14 cellular contexts compared by ENCODE assay signal in genomic region chr2:19607931-19608762, GRCh38.
DNase-seq lines count a peak whose midpoint lies in the region; ATAC-seq and TF ChIP-seq lines count a peak whose summit lies in the region.
"Had no signal": no experiment of that assay in that cellular context is flagged by ENCODE, and none has a peak within 500 bp of the region (broad histone marks: within the 10 kb centered on the region; RNA-seq: fewer than 3 reads in every experiment).

No MANE protein-coding gene starts in this region.

- intact Hi-C loops in heart left ventricle (cut with DNase I) = no loop called here

- peak overlapping the region; percentile 9 for H3K27ac Mint-ChIP-seq in nephron progenitor cell
- H3K27ac Mint-ChIP-seq: CD8-positive, alpha-beta memory T cell had no signal

- H3K9me3 ChIP-seq in heart left ventricle = no peaks in the 10 kb centered on the region

- peak; percentile 71 for DNase-seq in AG20443 (ENCODE audit: low spot score)
- DNase-seq in NCI-H226 = peak; percentile 58
- DNase-seq in nephron progenitor cell = no peak
- DNase-seq in activated CD8-positive, alpha-beta memory T cell treated with anti-CD3 and anti-CD28 coated beads for 24 hours = no peak
- no peak for DNase-seq in heart left ventricle
- DNase-seq in NK-92 (lab: John Stamatoyannopoulos, UW; ENCODE audit: unreplicated experiment) = no peak
- DNase-seq: activated CD8-positive, alpha-beta memory T cell treated with anti-CD3 and anti-CD28 coated beads, Interleukin-2, amount 50 U/mL, for 4 hours; amniotic stem cell; CD8-positive, alpha-beta memory T cell; left ventricle myocardium inferior; NCI-H146 had no signal

- no peaks in the 10 kb centered on the region for H3K4me1 Mint-ChIP-seq in nephron progenitor cell
- H3K4me1 Mint-ChIP-seq: CD8-positive, alpha-beta memory T cell had no signal

- TF ChIP-seq CTCF in nephron progenitor cell (IDR thresholded peaks at IDR 0.05) = no peak
- no peak for TF ChIP-seq CTCF in heart left ventricle (IDR thresholded peaks at IDR 0.05)

- no peaks in the 10 kb centered on the region for H3K27me3 Mint-ChIP-seq in nephron progenitor cell (ENCODE audit: low read depth, poor library complexity)

- H3K27ac ChIP-seq in heart left ventricle = no peak overlapping the region
- H3K27ac ChIP-seq: left ventricle myocardium inferior had no signal

- no peaks in the 10 kb centered on the region for H3K27me3 ChIP-seq in heart left ventricle

- 73 to 82% (median 78%) methylated on average over 4 of the region's 4 CpGs for WGBS in heart left ventricle, 4 donors

- H3K4me3 ChIP-seq in heart left ventricle = no peak overlapping the region
- H3K4me3 ChIP-seq: GM12878, left ventricle myocardium inferior had no signal

- TF ChIP-seq POLR2A in heart left ventricle (IDR thresholded peaks at IDR 0.05) = no peak

- no peaks in the 10 kb centered on the region for H3K36me3 ChIP-seq in heart left ventricle
- H3K36me3 ChIP-seq: left ventricle myocardium inferior had no signal

- H3K4me1 ChIP-seq in heart left ventricle = no peaks in the 10 kb centered on the region
- H3K4me1 ChIP-seq: left ventricle myocardium inferior had no signal

- H3K9me3 Mint-ChIP-seq in nephron progenitor cell = peaks cover 13% of the 10 kb centered on the region

- H3K36me3 Mint-ChIP-seq in nephron progenitor cell (ENCODE audit: low read depth) = no peaks in the 10 kb centered on the region
- H3K36me3 Mint-ChIP-seq: CD8-positive, alpha-beta memory T cell had no signal

- ATAC-seq in esophagus mucosa (peak; percentile 23), GM18907 (IDR thresholded peaks at IDR 0.05; ENCODE audit: unreplicated experiment) (no peak), heart left ventricle (no peak)
- ATAC-seq: GM12878 had no signal

- H3K4me3 Mint-ChIP-seq in nephron progenitor cell = no peak overlapping the region
- H3K4me3 Mint-ChIP-seq: CD8-positive, alpha-beta memory T cell had no signal

Comparison
In these comparisons a context has a peak if more than half of its experiments do, and no peak if none do; other contexts are left out.
1. DNase-seq: peak in AG20443 (single experiment) and NCI-H226 (single experiment); none in nephron progenitor cell (single experiment), activated CD8-positive, alpha-beta memory T cell treated with anti-CD3 and anti-CD28 coated beads for 24 hours (single experiment), heart left ventricle (0 of 5) and NK-92 (single experiment).